1 cellular context compared by ENCODE assay signal in genomic region chr17:75927286-75927922, GRCh38.
TF ChIP-seq lines count a peak whose summit lies in the region.

No MANE protein-coding gene starts in this region.

TF ChIP-seq in HepG2, 621 proteins besides CTCF, POLR2A, EP300 and RAD21 (continues in another document):
- TF ChIP-seq ELF1 (CRISPR knock-in tag; IDR thresholded peaks at IDR 0.05) (peak; percentile 34; the same call in 1 of the 2 replicates), ZBED4 (CRISPR knock-in tag; IDR thresholded peaks at IDR 0.05; ENCODE audit: borderline replicate concordance) (0 out of 2 replicates have a peak, but pooled peaks have one; percentile 18), ELF3 (CRISPR knock-in tag; IDR thresholded peaks at IDR 0.05) (0 out of 2 replicates have a peak, but pooled peaks have one; percentile 23), STAG1 (CRISPR knock-in tag; IDR thresholded peaks at IDR 0.05) (peak; percentile 62), ZNF263 (CRISPR knock-in tag; IDR thresholded peaks at IDR 0.05) (0 out of 2 replicates have a peak, but pooled peaks have one; percentile 20), ZNF124 (CRISPR knock-in tag; IDR thresholded peaks at IDR 0.05) (no peak), KLF12 (CRISPR knock-in tag; IDR thresholded peaks at IDR 0.05; ENCODE audit: borderline replicate concordance) (no peak), SP4 (CRISPR knock-in tag; IDR thresholded peaks at IDR 0.05) (0 out of 2 replicates have a peak, but pooled peaks have one; percentile 33), ZBTB7B (CRISPR knock-in tag; IDR thresholded peaks at IDR 0.05) (0 out of 2 replicates have a peak, but pooled peaks have one; percentile 37), SMC3 (IDR thresholded peaks at IDR 0.05; ENCODE audit: low read length) (peak; percentile 70), ZNF274 (CRISPR knock-in tag; IDR thresholded peaks at IDR 0.05) (0 out of 2 replicates have a peak, but pooled peaks have one; percentile 18), ZNF543 (CRISPR knock-in tag; IDR thresholded peaks at IDR 0.05) (peak; percentile 94), ZNF432 (CRISPR knock-in tag; IDR thresholded peaks at IDR 0.05; ENCODE audit: borderline replicate concordance) (no peak), SALL1 (CRISPR knock-in tag; IDR thresholded peaks at IDR 0.05) (peak; percentile 24; the same call in 1 of the 2 replicates), MEIS1 (CRISPR knock-in tag; IDR thresholded peaks at IDR 0.05; ENCODE audit: borderline replicate concordance) (0 out of 2 replicates have a peak, but pooled peaks have one; percentile 35), ZNF136 (CRISPR knock-in tag; IDR thresholded peaks at IDR 0.05; ENCODE audit: low read depth) (0 out of 2 replicates have a peak, but pooled peaks have one; percentile 32), ZMYM3 (CRISPR knock-in tag; IDR thresholded peaks at IDR 0.05) (peak; percentile 23; the same call in 1 of the 2 replicates), MTA1 (CRISPR knock-in tag; IDR thresholded peaks at IDR 0.05; ENCODE audit: borderline replicate concordance) (0 out of 2 replicates have a peak, but pooled peaks have one; percentile 38), TEF (CRISPR knock-in tag; IDR thresholded peaks at IDR 0.05) (no peak), ZNF784 (CRISPR knock-in tag; IDR thresholded peaks at IDR 0.05; ENCODE audit: borderline replicate concordance) (peak; percentile 64; the same call in 1 of the 2 replicates), TBX2 (CRISPR knock-in tag; IDR thresholded peaks at IDR 0.05; ENCODE audit: borderline replicate concordance) (0 out of 2 replicates have a peak, but pooled peaks have one; percentile 22), RCOR2 (CRISPR knock-in tag; IDR thresholded peaks at IDR 0.05) (no peak), ZNF350 (CRISPR knock-in tag; IDR thresholded peaks at IDR 0.05; ENCODE audit: borderline replicate concordance, low read depth) (0 out of 2 replicates have a peak, but pooled peaks have one; percentile 27), CREB1 (IDR thresholded peaks at IDR 0.05) (no peak), CREB1 (CRISPR knock-in tag; IDR thresholded peaks at IDR 0.05) (no peak), ZNF431 (CRISPR knock-in tag; IDR thresholded peaks at IDR 0.05; ENCODE audit: borderline replicate concordance, low read depth) (no peak), THAP11 (CRISPR knock-in tag; IDR thresholded peaks at IDR 0.05) (peak; percentile 52), ZBTB33 (CRISPR knock-in tag; IDR thresholded peaks at IDR 0.05) (0 out of 2 replicates have a peak, but pooled peaks have one; percentile 15), ZNF598 (CRISPR knock-in tag; IDR thresholded peaks at IDR 0.05; ENCODE audit: borderline replicate concordance) (peak; percentile 78; the same call in 1 of the 2 replicates), ZNF644 (CRISPR knock-in tag; IDR thresholded peaks at IDR 0.05; ENCODE audit: low read depth) (peak; percentile 21; the same call in 1 of the 2 replicates), PATZ1 (CRISPR knock-in tag; IDR thresholded peaks at IDR 0.05) (peak; percentile 9; the same call in 1 of the 2 replicates), ZNF782 (CRISPR knock-in tag; IDR thresholded peaks at IDR 0.05; ENCODE audit: borderline replicate concordance) (0 out of 2 replicates have a peak, but pooled peaks have one; percentile 40), ZNF512B (CRISPR knock-in tag; IDR thresholded peaks at IDR 0.05; ENCODE audit: borderline replicate concordance) (no peak), ZFP91 (CRISPR knock-in tag; IDR thresholded peaks at IDR 0.05; ENCODE audit: borderline replicate concordance) (peak; percentile 43; the same call in 1 of the 2 replicates), HNF4A (CRISPR knock-in tag; IDR thresholded peaks at IDR 0.05) (peak; percentile 88)
- TF ChIP-seq, protein P1, sequence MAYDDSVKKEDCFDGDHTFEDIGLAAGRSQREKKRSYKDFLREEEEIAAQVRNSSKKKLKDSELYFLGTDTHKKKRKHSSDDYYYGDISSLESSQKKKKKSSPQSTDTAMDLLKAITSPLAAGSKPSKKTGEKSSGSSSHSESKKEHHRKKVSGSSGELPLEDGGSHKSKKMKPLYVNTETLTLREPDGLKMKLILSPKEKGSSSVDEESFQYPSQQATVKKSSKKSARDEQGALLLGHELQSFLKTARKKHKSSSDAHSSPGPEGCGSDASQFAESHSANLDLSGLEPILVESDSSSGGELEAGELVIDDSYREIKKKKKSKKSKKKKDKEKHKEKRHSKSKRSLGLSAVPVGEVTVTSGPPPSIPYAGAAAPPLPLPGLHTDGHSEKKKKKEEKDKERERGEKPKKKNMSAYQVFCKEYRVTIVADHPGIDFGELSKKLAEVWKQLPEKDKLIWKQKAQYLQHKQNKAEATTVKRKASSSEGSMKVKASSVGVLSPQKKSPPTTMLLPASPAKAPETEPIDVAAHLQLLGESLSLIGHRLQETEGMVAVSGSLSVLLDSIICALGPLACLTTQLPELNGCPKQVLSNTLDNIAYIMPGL (CRISPR knock-in tag; IDR thresholded peaks at IDR 0.05; ENCODE audit: borderline replicate concordance in 1 of 2, low read depth in 1 of 2): peak in 1 of 2 experiments; percentile 33; a peak in 1 of 4 replicates
- TF ChIP-seq, protein P2, sequence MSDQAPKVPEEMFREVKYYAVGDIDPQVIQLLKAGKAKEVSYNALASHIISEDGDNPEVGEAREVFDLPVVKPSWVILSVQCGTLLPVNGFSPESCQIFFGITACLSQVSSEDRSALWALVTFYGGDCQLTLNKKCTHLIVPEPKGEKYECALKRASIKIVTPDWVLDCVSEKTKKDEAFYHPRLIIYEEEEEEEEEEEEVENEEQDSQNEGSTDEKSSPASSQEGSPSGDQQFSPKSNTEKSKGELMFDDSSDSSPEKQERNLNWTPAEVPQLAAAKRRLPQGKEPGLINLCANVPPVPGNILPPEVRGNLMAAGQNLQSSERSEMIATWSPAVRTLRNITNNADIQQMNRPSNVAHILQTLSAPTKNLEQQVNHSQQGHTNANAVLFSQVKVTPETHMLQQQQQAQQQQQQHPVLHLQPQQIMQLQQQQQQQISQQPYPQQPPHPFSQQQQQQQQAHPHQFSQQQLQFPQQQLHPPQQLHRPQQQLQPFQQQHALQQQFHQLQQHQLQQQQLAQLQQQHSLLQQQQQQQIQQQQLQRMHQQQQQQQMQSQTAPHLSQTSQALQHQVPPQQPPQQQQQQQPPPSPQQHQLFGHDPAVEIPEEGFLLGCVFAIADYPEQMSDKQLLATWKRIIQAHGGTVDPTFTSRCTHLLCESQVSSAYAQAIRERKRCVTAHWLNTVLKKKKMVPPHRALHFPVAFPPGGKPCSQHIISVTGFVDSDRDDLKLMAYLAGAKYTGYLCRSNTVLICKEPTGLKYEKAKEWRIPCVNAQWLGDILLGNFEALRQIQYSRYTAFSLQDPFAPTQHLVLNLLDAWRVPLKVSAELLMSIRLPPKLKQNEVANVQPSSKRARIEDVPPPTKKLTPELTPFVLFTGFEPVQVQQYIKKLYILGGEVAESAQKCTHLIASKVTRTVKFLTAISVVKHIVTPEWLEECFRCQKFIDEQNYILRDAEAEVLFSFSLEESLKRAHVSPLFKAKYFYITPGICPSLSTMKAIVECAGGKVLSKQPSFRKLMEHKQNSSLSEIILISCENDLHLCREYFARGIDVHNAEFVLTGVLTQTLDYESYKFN (CRISPR knock-in tag; conservative IDR thresholded peaks at IDR 0.05): peak; percentile 53
- TF ChIP-seq, protein P3, sequence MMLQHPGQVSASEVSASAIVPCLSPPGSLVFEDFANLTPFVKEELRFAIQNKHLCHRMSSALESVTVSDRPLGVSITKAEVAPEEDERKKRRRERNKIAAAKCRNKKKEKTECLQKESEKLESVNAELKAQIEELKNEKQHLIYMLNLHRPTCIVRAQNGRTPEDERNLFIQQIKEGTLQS (CRISPR knock-in tag; IDR thresholded peaks at IDR 0.05): no peak
